In genomic region chr6:27129095-27129815, GRCh38 we compare ENCODE assay signal across 14 cellular contexts.
DNase-seq lines count a peak whose midpoint lies in the region; ATAC-seq, FAIRE-seq and TF ChIP-seq lines count a peak whose summit lies in the region.
"Had no signal": no experiment of that assay in that cellular context is flagged by ENCODE, and none has a peak within 500 bp of the region (broad histone marks: within the 10 kb centered on the region; RNA-seq: fewer than 3 reads in every experiment).

No MANE protein-coding gene starts in this region.

- H2BK12ac ChIP-seq in H9 (ENCODE audit: insufficient read length, low read depth, low read length): no peak overlapping the region

- H3K27ac ChIP-seq in OCI-LY3 (ENCODE audit: low read length): peak overlapping the region; percentile 100
- H3K27ac ChIP-seq in H9 (ENCODE audit: insufficient read length, low read depth, low read length): no peak overlapping the region
- H3K27ac ChIP-seq: transverse colon had no signal

- no peak for TF ChIP-seq CTCF in activated CD8-positive, alpha-beta T cell treated with anti-CD3 and anti-CD28 coated beads for 36 hours (IDR thresholded peaks at IDR 0.05)
- TF ChIP-seq CTCF in OCI-LY3 (IDR thresholded peaks at IDR 0.05; ENCODE audit: low read depth, low read length): no peak
- no peak for TF ChIP-seq CTCF in mesothelial cell of epicardium (IDR thresholded peaks at IDR 0.05; ENCODE audit: unreplicated experiment)
- no peak for TF ChIP-seq CTCF in H9 (conservative IDR thresholded peaks at IDR 0.05)

- H3K4me1 ChIP-seq in OCI-LY3 (ENCODE audit: low read length): peaks cover 39% of the 10 kb centered on the region
- no peaks in the 10 kb centered on the region; the same call in 1 of the 2 replicates for H3K4me1 ChIP-seq in H9 (ENCODE audit: insufficient read depth, low read length)

- FAIRE-seq in HTR-8/SVneo (lab: Jason Lieb, UNC): peak; percentile 72

- H3K36me3 Mint-ChIP-seq in activated CD8-positive, alpha-beta T cell treated with anti-CD3 and anti-CD28 coated beads, Interleukin-2, amount 10 ng/mL, durations not matched to agents 7 days and 5 days (ENCODE audit: low read depth): peaks cover 6% of the 10 kb centered on the region
- H3K36me3 Mint-ChIP-seq in activated CD8-positive, alpha-beta T cell treated with anti-CD3 and anti-CD28 coated beads for 36 hours (ENCODE audit: low read depth): peaks cover 5% of the 10 kb centered on the region
- no peaks in the 10 kb centered on the region for H3K36me3 Mint-ChIP-seq in mesothelial cell of epicardium
- peaks cover 0 to 2% (median 0%) of the 10 kb centered on the region in 3 experiments; a peak in 1 of 7 replicates for H3K36me3 Mint-ChIP-seq in H9 (ENCODE audit: insufficient read depth in 1 of 3, low read depth in 3 of 3)

- WGBS in H9 (ENCODE audit: extremely low coverage, insufficient read length, low lambda C conversion rate): no CpG with 5 or more reads among the region's 5 CpGs

- peaks cover 61% of the 10 kb centered on the region for H3K4me1 Mint-ChIP-seq in activated CD8-positive, alpha-beta T cell treated with anti-CD3 and anti-CD28 coated beads, Interleukin-2, amount 10 ng/mL, durations not matched to agents 7 days and 5 days (ENCODE audit: low read depth)
- H3K4me1 Mint-ChIP-seq in activated CD8-positive, alpha-beta T cell treated with anti-CD3 and anti-CD28 coated beads for 36 hours (ENCODE audit: low read depth): peaks cover 24% of the 10 kb centered on the region
- H3K4me1 Mint-ChIP-seq in mesothelial cell of epicardium (peaks cover 23% of the 10 kb centered on the region), H9 (peaks cover 25 to 32% of the 10 kb centered on the region in 2 experiments)

- no peak overlapping the region for H3T11ph ChIP-seq in H9 (ENCODE audit: low read length)

- H3K27me3 ChIP-seq in OCI-LY3 (ENCODE audit: low read depth, low read length) (no peaks in the 10 kb centered on the region), H9 (ENCODE audit: insufficient read depth, low read length) (no peaks in the 10 kb centered on the region)
- H3K27me3 ChIP-seq: transverse colon had no signal

- no peak overlapping the region for H4K91ac ChIP-seq in H9 (ENCODE audit: insufficient read length, low read depth, low read length)

- no peak overlapping the region for H3K56ac ChIP-seq in H9 (ENCODE audit: insufficient read length, low read depth, low read length)

- H2BK20ac ChIP-seq in H9 (ENCODE audit: low read depth, low read length, poor library complexity, severe bottlenecking): no peak overlapping the region

- H3K27ac Mint-ChIP-seq in activated CD8-positive, alpha-beta T cell treated with anti-CD3 and anti-CD28 coated beads, Interleukin-2, amount 10 ng/mL, durations not matched to agents 7 days and 5 days: peak overlapping the region; percentile 22
- no peak overlapping the region for H3K27ac Mint-ChIP-seq in activated CD8-positive, alpha-beta T cell treated with anti-CD3 and anti-CD28 coated beads for 36 hours
- H3K27ac Mint-ChIP-seq in mesothelial cell of epicardium: peak overlapping the region; percentile 30
- H3K27ac Mint-ChIP-seq in H9: no peak overlapping the region
- H3K27ac Mint-ChIP-seq: naive B cell had no signal

- ATAC-seq in activated CD8-positive, alpha-beta T cell treated with anti-CD3 and anti-CD28 coated beads, Interleukin-2, amount 10 ng/mL, durations not matched to agents 7 days and 5 days: no peak
- no peak for ATAC-seq in activated CD8-positive, alpha-beta T cell treated with anti-CD3 and anti-CD28 coated beads for 36 hours
- ATAC-seq in GM19463 (IDR thresholded peaks at IDR 0.05; ENCODE audit: unreplicated experiment): no peak

- H3K14ac ChIP-seq in H9 (ENCODE audit: insufficient read depth, low read length): no peak overlapping the region

- no peak overlapping the region for H3K4ac ChIP-seq in H9 (ENCODE audit: low read depth, low read length)

- H4K20me1 ChIP-seq in OCI-LY3 (ENCODE audit: insufficient read depth, low read length) (no peaks in the 10 kb centered on the region), H9 (ENCODE audit: control insufficient read depth, insufficient read depth, insufficient read length) (no peaks in the 10 kb centered on the region)

- no peak overlapping the region for H4K5ac ChIP-seq in H9 (ENCODE audit: insufficient read length, low read depth, low read length)

- no peak for DNase-seq in activated CD8-positive, alpha-beta T cell treated with anti-CD3 and anti-CD28 coated beads, Interleukin-2, amount 10 ng/mL, durations not matched to agents 7 days and 5 days
- no peak for DNase-seq in activated CD8-positive, alpha-beta T cell treated with anti-CD3 and anti-CD28 coated beads for 36 hours
- DNase-seq in HTR-8/SVneo (ENCODE audit: insufficient read length, low spot score) (no peak), mesothelial cell of epicardium (ENCODE audit: low spot score in 2 of 2, unreplicated experiment in 2 of 2) (no peak), H9 (no peak), GM03348 (ENCODE audit: low spot score) (no peak)
- DNase-seq: activated CD4-positive, CD25-positive, alpha-beta regulatory T cell treated with anti-CD3 and anti-CD28 coated beads, Interleukin-2, amount 50 U/mL, for 72 hours; AML-193; naive B cell; NCI-H1694; stimulated activated CD4-positive, alpha-beta T cell treated with anti-CD3 and anti-CD28 coated beads, Interleukin-1b, Interleukin-23, amount 100 ng/mL, for 48 hours; transverse colon had no signal

- no peak overlapping the region for H3K4me3 ChIP-seq in OCI-LY3 (ENCODE audit: low read length)
- H3K4me3 ChIP-seq: transverse colon had no signal

- H2AFZ ChIP-seq in OCI-LY3 (ENCODE audit: low read depth, low read length) (no peak overlapping the region), H9 (ENCODE audit: low read length) (no peak overlapping the region)

- peaks cover 9% of the 10 kb centered on the region for H3K36me3 ChIP-seq in OCI-LY3 (replicated peaks; ENCODE audit: low read depth, low read length)
- H3K36me3 ChIP-seq: transverse colon had no signal

- intact Hi-C loops in activated CD8-positive, alpha-beta T cell treated with anti-CD3 and anti-CD28 coated beads for 36 hours (cut with micrococcal nuclease): no loop called here

- no peaks in the 10 kb centered on the region for H3K79me1 ChIP-seq in H9 (ENCODE audit: insufficient read depth, low read depth, low read length, poor library complexity, severe bottlenecking)

- H2AK5ac ChIP-seq in H9 (ENCODE audit: insufficient read length, low read length): no peak overlapping the region

- H3K4me2 ChIP-seq in OCI-LY3 (ENCODE audit: low read length): peak overlapping the region; percentile 98; the same call in 1 of the 2 replicates
- H3K4me2 ChIP-seq in H9 (ENCODE audit: insufficient read depth, insufficient read length, low read length): no peak overlapping the region

- H3K9me3 Mint-ChIP-seq in activated CD8-positive, alpha-beta T cell treated with anti-CD3 and anti-CD28 coated beads, Interleukin-2, amount 10 ng/mL, durations not matched to agents 7 days and 5 days (ENCODE audit: insufficient read depth): no peaks in the 10 kb centered on the region
- no peaks in the 10 kb centered on the region for H3K9me3 Mint-ChIP-seq in activated CD8-positive, alpha-beta T cell treated with anti-CD3 and anti-CD28 coated beads for 36 hours
- H3K9me3 Mint-ChIP-seq in mesothelial cell of epicardium (no peaks in the 10 kb centered on the region), H9 (no peaks in the 10 kb centered on the region; a peak in 1 of 5 replicates)
- H3K9me3 Mint-ChIP-seq: naive B cell had no signal

- CTCF ChIA-PET in activated CD8-positive, alpha-beta T cell treated with anti-CD3 and anti-CD28 coated beads, Interleukin-2, amount 10 ng/mL, durations not matched to agents 7 days and 5 days (lab: Charles Lee): interaction anchor here (1.2 to 2.9 kb wide), 2 partner anchors 31 to 122 kb away, joined by 3 to 13 read pairs; no protein-coding TSS in a partner anchor
- CTCF ChIA-PET in activated CD8-positive, alpha-beta T cell treated with anti-CD3 and anti-CD28 coated beads for 36 hours (lab: Charles Lee): interaction anchor here (1.2 to 1.3 kb wide), 2 partner anchors 19 to 767 kb away, joined by 3 to 4 read pairs; no protein-coding TSS in a partner anchor

- no peak overlapping the region for H3K23ac ChIP-seq in H9 (ENCODE audit: insufficient read length, low read depth, low read length)

- H2BK120ac ChIP-seq in H9 (ENCODE audit: low read depth, low read length, poor library complexity, severe bottlenecking): no peak overlapping the region

- H3K9me3 ChIP-seq in OCI-LY3 (ENCODE audit: insufficient read depth, low read length) (no peaks in the 10 kb centered on the region), H9 (ENCODE audit: control insufficient read depth, low read depth, low read length) (no peaks in the 10 kb centered on the region)
- H3K9me3 ChIP-seq: transverse colon had no signal

- no peak overlapping the region for H2BK5ac ChIP-seq in H9 (ENCODE audit: insufficient read length, low read length)

- H3K27me3 Mint-ChIP-seq in activated CD8-positive, alpha-beta T cell treated with anti-CD3 and anti-CD28 coated beads, Interleukin-2, amount 10 ng/mL, durations not matched to agents 7 days and 5 days (ENCODE audit: low read depth): no peaks in the 10 kb centered on the region
- no peaks in the 10 kb centered on the region for H3K27me3 Mint-ChIP-seq in activated CD8-positive, alpha-beta T cell treated with anti-CD3 and anti-CD28 coated beads for 36 hours
- H3K27me3 Mint-ChIP-seq in mesothelial cell of epicardium (ENCODE audit: low read depth) (no peaks in the 10 kb centered on the region), H9 (ENCODE audit: low read depth) (peaks cover 7% of the 10 kb centered on the region)
- H3K27me3 Mint-ChIP-seq: naive B cell had no signal

- no peak overlapping the region for H4K8ac ChIP-seq in H9 (replicated peaks; ENCODE audit: insufficient read length, low read depth, low read length)

- H3K9ac ChIP-seq in OCI-LY3 (ENCODE audit: low read length) (no peak overlapping the region), H9 (ENCODE audit: extremely low read depth, insufficient read length, low read length) (no peak overlapping the region)

- no peak overlapping the region for H3K4me3 Mint-ChIP-seq in activated CD8-positive, alpha-beta T cell treated with anti-CD3 and anti-CD28 coated beads, Interleukin-2, amount 10 ng/mL, durations not matched to agents 7 days and 5 days
- H3K4me3 Mint-ChIP-seq in activated CD8-positive, alpha-beta T cell treated with anti-CD3 and anti-CD28 coated beads for 36 hours: no peak overlapping the region
- no peak overlapping the region for H3K4me3 Mint-ChIP-seq in mesothelial cell of epicardium
- peak overlapping the region in 1 of 2 experiments; percentile 7; a peak in 1 of 5 replicates for H3K4me3 Mint-ChIP-seq in H9
- H3K4me3 Mint-ChIP-seq: naive B cell had no signal

- H2BK15ac ChIP-seq in H9 (ENCODE audit: low read depth, low read length): no peak overlapping the region

- no peak overlapping the region for H3K18ac ChIP-seq in H9 (ENCODE audit: insufficient read length, low read depth, low read length)

- H3K23me2 ChIP-seq in H9 (ENCODE audit: insufficient read length, low read depth, low read length, poor library complexity, severe bottlenecking): peaks cover 10% of the 10 kb centered on the region

- H3K79me2 ChIP-seq in OCI-LY3 (ENCODE audit: low read length): peaks cover 11% of the 10 kb centered on the region
- no peaks in the 10 kb centered on the region for H3K79me2 ChIP-seq in H9 (ENCODE audit: insufficient read depth, low read length)

- POLR2A ChIA-PET in activated CD8-positive, alpha-beta T cell treated with anti-CD3 and anti-CD28 coated beads, Interleukin-2, amount 10 ng/mL, durations not matched to agents 7 days and 5 days (lab: Charles Lee): interaction anchor here (0.5 to 12.2 kb wide), 10 partner anchors 10 to 1005 kb away, joined by 3 to 1009 read pairs (median 72); a partner anchor contains a TSS
- POLR2A ChIA-PET in activated CD8-positive, alpha-beta T cell treated with anti-CD3 and anti-CD28 coated beads for 36 hours (lab: Charles Lee): interaction anchor here (1.0 to 9.7 kb wide), 3 partner anchors 20 to 592 kb away, joined by 3 to 692 read pairs (median 3); a partner anchor contains a TSS

Comparison
In these comparisons a context has a peak if more than half of its experiments do, and no peak if none do; other contexts are left out.
1. H3K27ac Mint-ChIP-seq: peak in activated CD8-positive, alpha-beta T cell treated with anti-CD3 and anti-CD28 coated beads, Interleukin-2, amount 10 ng/mL, durations not matched to agents 7 days and 5 days (single experiment) and mesothelial cell of epicardium (single experiment); none in activated CD8-positive, alpha-beta T cell treated with anti-CD3 and anti-CD28 coated beads for 36 hours (single experiment) and H9 (0 of 3).